Comparison of ENCODE assay signal across 8 cellular contexts in genomic region chr17:48597775-48598631, GRCh38. TPM values are rescaled to one million over a fixed set of nuclear protein-coding genes. Genes with fewer than 3 reads are reported as not detected.
DNase-seq lines count a peak whose midpoint lies in the region; FAIRE-seq and TF ChIP-seq lines count a peak whose summit lies in the region.

No MANE protein-coding gene starts in this region.

- H3K36me3 ChIP-seq in NT2/D1 (ENCODE audit: insufficient read depth, insufficient read length, low read length) (no peaks in the 10 kb centered on the region), vagina (no peaks in the 10 kb centered on the region)

- H3K36me3 Mint-ChIP-seq in mesothelial cell of epicardium, result peaks cover 9% of the 10 kb centered on the region

- H3K9me3 ChIP-seq in NT2/D1 (ENCODE audit: insufficient read depth, low read length) (no peaks in the 10 kb centered on the region), vagina (no peaks in the 10 kb centered on the region)

- no peak for FAIRE-seq in H54 (lab: Jason Lieb, UNC)

- H3K4me1 ChIP-seq in NT2/D1 (ENCODE audit: insufficient read depth, insufficient read length) (peaks cover 12% of the 10 kb centered on the region), vagina (peaks cover 43% of the 10 kb centered on the region)

- intact Hi-C loops in vagina (cut with DNase I), result loop anchor here (5.0 to 10.0 kb wide), 2 partner anchors 261 to 573 kb away; no protein-coding TSS in a partner anchor

- TF ChIP-seq POLR2A in vagina (IDR thresholded peaks at IDR 0.05) (no peak), H54 (IDR thresholded peaks at IDR 0.05; ENCODE audit: low read depth, low read length) (no peak; the same call in 1 of the 2 replicates)

- H3K9ac ChIP-seq in NT2/D1 (ENCODE audit: insufficient read length, low read depth), result peak overlapping the region; percentile 65

- DNase-seq in NOMO-1 (lab: John Stamatoyannopoulos, UW; ENCODE audit: unreplicated experiment in 2 of 2), result peak; percentile 44 to 51
- DNase-seq in NOMO-1 treated with dmso at 0.1 percent for 144 hours (lab: John Stamatoyannopoulos, UW; ENCODE audit: unreplicated experiment), result no peak
- DNase-seq in NT2/D1 (ENCODE audit: low read depth, low spot score), result no peak
- no peak for DNase-seq in cardiac fibroblast (ENCODE audit: low read depth in 2 of 2)
- DNase-seq in mesothelial cell of epicardium (ENCODE audit: low spot score in 2 of 2, unreplicated experiment in 2 of 2), result peak in 1 of 2 experiments; percentile 75
- no peak for DNase-seq in vagina (ENCODE audit: extremely low spot score in 2 of 2)
- DNase-seq in H54 (ENCODE audit: insufficient read length, low spot score), result no peak
- DNase-seq in NCI-H2107 treated with DMSO at 0.1 percent for 48 hours (lab: John Stamatoyannopoulos, UW; ENCODE audit: unreplicated experiment), result no peak

- H3K4me3 Mint-ChIP-seq in mesothelial cell of epicardium, result peak overlapping the region; percentile 90

- peaks cover 100% of the 10 kb centered on the region for H3K27me3 ChIP-seq in NT2/D1 (ENCODE audit: insufficient read depth, insufficient read length)
- H3K27me3 ChIP-seq in vagina, result peaks cover 1% of the 10 kb centered on the region

- H3K9me3 Mint-ChIP-seq in mesothelial cell of epicardium, result no peaks in the 10 kb centered on the region

- TF ChIP-seq CTCF in cardiac fibroblast (IDR thresholded peaks at IDR 0.05; ENCODE audit: low read depth, low read length) (no peak), mesothelial cell of epicardium (IDR thresholded peaks at IDR 0.05; ENCODE audit: unreplicated experiment) (no peak), vagina (IDR thresholded peaks at IDR 0.05) (no peak)

- peak overlapping the region; percentile 100 for H3K27ac Mint-ChIP-seq in mesothelial cell of epicardium

- peaks cover 81% of the 10 kb centered on the region for H3K4me1 Mint-ChIP-seq in mesothelial cell of epicardium

- H3K4me3 ChIP-seq in NT2/D1 (ENCODE audit: insufficient read length, low read depth) (peak overlapping the region; percentile 31), cardiac fibroblast (replicated peaks in 1 of 2; ENCODE audit: low read depth in 2 of 2, low read length in 2 of 2) (peak overlapping the region; percentile 17 to 41), vagina (peak overlapping the region; percentile 42 to 45)

- H3K27ac ChIP-seq in vagina, result no peak overlapping the region

- H3K27me3 Mint-ChIP-seq in mesothelial cell of epicardium (ENCODE audit: low read depth), result no peaks in the 10 kb centered on the region

RNA-seq across cellular contexts. Expression of gene HOXB5, which starts 4.4 kb away (rescaled TPM):
- total RNA-seq in mesothelial cell of epicardium (28.6 to 32.4 TPM (median 31.1 TPM) in 3 replicates), vagina (0.74 TPM)

RNA-seq across cellular contexts. Expression of gene HOXB6, which starts 6.8 kb away (rescaled TPM):
- total RNA-seq in mesothelial cell of epicardium, result 56.4 to 63.1 TPM (median 59.7 TPM) in 3 replicates
- total RNA-seq in vagina, result 1.2 TPM

RNA-seq across cellular contexts. Expression of gene HOXB3, which starts 8.0 kb away (rescaled TPM):
- 282 to 303 TPM (median 282 TPM) in 3 replicates for total RNA-seq in mesothelial cell of epicardium
- total RNA-seq in vagina, result 17.7 TPM

RNA-seq across cellular contexts. Expression of gene HOXB7, which starts 12.8 kb away (rescaled TPM):
- total RNA-seq in mesothelial cell of epicardium, result 18.6 to 20.3 TPM (median 19.5 TPM) in 3 replicates
- 3.2 TPM for total RNA-seq in vagina

RNA-seq across cellular contexts. Expression of gene HOXB8, which starts 17.1 kb away (rescaled TPM):
- total RNA-seq in mesothelial cell of epicardium, result 75.7 to 82.4 TPM (median 78.8 TPM) in 3 replicates
- not detected for total RNA-seq in vagina

Comparison
In these comparisons a context has a peak if more than half of its experiments do, and no peak if none do; other contexts are left out.
1. DNase-seq: peak in NOMO-1 (2 of 2); none in NOMO-1 treated with dmso at 0.1 percent for 144 hours (single experiment), NT2/D1 (single experiment), cardiac fibroblast (0 of 2), vagina (0 of 2), H54 (single experiment) and NCI-H2107 treated with DMSO at 0.1 percent for 48 hours (single experiment).
2. RNA of gene HOXB5, which starts 4.4 kb away (total RNA-seq): 28.6 to 32.4 TPM in mesothelial cell of epicardium; 0.74 TPM in vagina (single experiment); every median in the first group is over 10 times any median in the second.
3. RNA of gene HOXB6, which starts 6.8 kb away (total RNA-seq): 56.4 to 63.1 TPM in mesothelial cell of epicardium; 1.2 TPM in vagina (single experiment); every median in the first group is over 10 times any median in the second.
4. RNA of gene HOXB3, which starts 8.0 kb away (total RNA-seq): 282 to 303 TPM in mesothelial cell of epicardium; 17.7 TPM in vagina (single experiment); every median in the first group is over 10 times any median in the second.
5. Peak in every context shown above with its lines, with median percentiles within 50 percentile points of each other: H3K4me3 ChIP-seq.